1 cellular context compared by ENCODE assay signal in genomic region chr3:52277972-52278509, GRCh38.
TF ChIP-seq lines count a peak whose summit lies in the region.

No MANE protein-coding gene starts in this region.

TF ChIP-seq in HepG2, 621 proteins besides CTCF, POLR2A, EP300 and RAD21 (continued from another document and continues in another):
- TF ChIP-seq, protein P1, sequence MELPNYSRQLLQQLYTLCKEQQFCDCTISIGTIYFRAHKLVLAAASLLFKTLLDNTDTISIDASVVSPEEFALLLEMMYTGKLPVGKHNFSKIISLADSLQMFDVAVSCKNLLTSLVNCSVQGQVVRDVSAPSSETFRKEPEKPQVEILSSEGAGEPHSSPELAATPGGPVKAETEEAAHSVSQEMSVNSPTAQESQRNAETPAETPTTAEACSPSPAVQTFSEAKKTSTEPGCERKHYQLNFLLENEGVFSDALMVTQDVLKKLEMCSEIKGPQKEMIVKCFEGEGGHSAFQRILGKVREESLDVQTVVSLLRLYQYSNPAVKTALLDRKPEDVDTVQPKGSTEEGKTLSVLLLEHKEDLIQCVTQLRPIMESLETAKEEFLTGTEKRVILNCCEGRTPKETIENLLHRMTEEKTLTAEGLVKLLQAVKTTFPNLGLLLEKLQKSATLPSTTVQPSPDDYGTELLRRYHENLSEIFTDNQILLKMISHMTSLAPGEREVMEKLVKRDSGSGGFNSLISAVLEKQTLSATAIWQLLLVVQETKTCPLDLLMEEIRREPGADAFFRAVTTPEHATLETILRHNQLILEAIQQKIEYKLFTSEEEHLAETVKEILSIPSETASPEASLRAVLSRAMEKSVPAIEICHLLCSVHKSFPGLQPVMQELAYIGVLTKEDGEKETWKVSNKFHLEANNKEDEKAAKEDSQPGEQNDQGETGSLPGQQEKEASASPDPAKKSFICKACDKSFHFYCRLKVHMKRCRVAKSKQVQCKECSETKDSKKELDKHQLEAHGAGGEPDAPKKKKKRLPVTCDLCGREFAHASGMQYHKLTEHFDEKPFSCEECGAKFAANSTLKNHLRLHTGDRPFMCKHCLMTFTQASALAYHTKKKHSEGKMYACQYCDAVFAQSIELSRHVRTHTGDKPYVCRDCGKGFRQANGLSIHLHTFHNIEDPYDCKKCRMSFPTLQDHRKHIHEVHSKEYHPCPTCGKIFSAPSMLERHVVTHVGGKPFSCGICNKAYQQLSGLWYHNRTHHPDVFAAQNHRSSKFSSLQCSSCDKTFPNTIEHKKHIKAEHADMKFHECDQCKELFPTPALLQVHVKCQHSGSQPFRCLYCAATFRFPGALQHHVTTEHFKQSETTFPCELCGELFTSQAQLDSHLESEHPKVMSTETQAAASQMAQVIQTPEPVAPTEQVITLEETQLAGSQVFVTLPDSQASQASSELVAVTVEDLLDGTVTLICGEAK (IDR thresholded peaks at IDR 0.05): no peak
- TF ChIP-seq, protein P1 (CRISPR knock-in tag; IDR thresholded peaks at IDR 0.05): no peak
- TF ChIP-seq SALL1 (CRISPR knock-in tag; IDR thresholded peaks at IDR 0.05): no peak
- TF ChIP-seq ZNF30 (CRISPR knock-in tag; IDR thresholded peaks at IDR 0.05): no peak
- TF ChIP-seq ZNF883 (CRISPR knock-in tag; IDR thresholded peaks at IDR 0.05; ENCODE audit: not compliant biosample characterization): no peak
- TF ChIP-seq CSRNP2 (CRISPR knock-in tag; conservative IDR thresholded peaks at IDR 0.05; ENCODE audit: low read depth): no peak
- TF ChIP-seq NKX3-1 (CRISPR knock-in tag; IDR thresholded peaks at IDR 0.05): no peak
- no peak; the same call in 1 of the 2 replicates for TF ChIP-seq NR2C2 (CRISPR knock-in tag; IDR thresholded peaks at IDR 0.05; ENCODE audit: borderline replicate concordance)
- no peak; the same call in 1 of the 2 replicates for TF ChIP-seq ZNF547 (CRISPR knock-in tag; IDR thresholded peaks at IDR 0.05)
- TF ChIP-seq ZNF253 (CRISPR knock-in tag; IDR thresholded peaks at IDR 0.05; ENCODE audit: borderline replicate concordance): no peak
- peak; percentile 52 for TF ChIP-seq POLR2G (IDR thresholded peaks at IDR 0.05; ENCODE audit: low read depth, low read length)
- no peak for TF ChIP-seq ZBTB43 (CRISPR knock-in tag; conservative IDR thresholded peaks at IDR 0.05)
- TF ChIP-seq FOXJ3 (CRISPR knock-in tag; IDR thresholded peaks at IDR 0.05; ENCODE audit: borderline replicate concordance): no peak
- no peak for TF ChIP-seq ATF7 (IDR thresholded peaks at IDR 0.05)
- no peak for TF ChIP-seq ATF7 (CRISPR knock-in tag; IDR thresholded peaks at IDR 0.05)
- no peak for TF ChIP-seq HOXD1 (CRISPR knock-in tag; IDR thresholded peaks at IDR 0.05)
- no peak for TF ChIP-seq KAT2B (IDR thresholded peaks at IDR 0.05; ENCODE audit: borderline replicate concordance, low read depth, low read length)
- TF ChIP-seq PLRG1 (conservative IDR thresholded peaks at IDR 0.05): no peak
- no peak for TF ChIP-seq ZNF550 (CRISPR knock-in tag; IDR thresholded peaks at IDR 0.05; ENCODE audit: borderline replicate concordance)
- TF ChIP-seq REXO4 (CRISPR knock-in tag; IDR thresholded peaks at IDR 0.05; ENCODE audit: borderline replicate concordance): no peak
- no peak for TF ChIP-seq ZZZ3 (CRISPR knock-in tag; IDR thresholded peaks at IDR 0.05; ENCODE audit: borderline replicate concordance)
- TF ChIP-seq ZNF891 (CRISPR knock-in tag; IDR thresholded peaks at IDR 0.05): no peak
- no peak for TF ChIP-seq THYN1 (CRISPR knock-in tag; IDR thresholded peaks at IDR 0.05; ENCODE audit: borderline replicate concordance, low read depth)
- TF ChIP-seq, protein P2, sequence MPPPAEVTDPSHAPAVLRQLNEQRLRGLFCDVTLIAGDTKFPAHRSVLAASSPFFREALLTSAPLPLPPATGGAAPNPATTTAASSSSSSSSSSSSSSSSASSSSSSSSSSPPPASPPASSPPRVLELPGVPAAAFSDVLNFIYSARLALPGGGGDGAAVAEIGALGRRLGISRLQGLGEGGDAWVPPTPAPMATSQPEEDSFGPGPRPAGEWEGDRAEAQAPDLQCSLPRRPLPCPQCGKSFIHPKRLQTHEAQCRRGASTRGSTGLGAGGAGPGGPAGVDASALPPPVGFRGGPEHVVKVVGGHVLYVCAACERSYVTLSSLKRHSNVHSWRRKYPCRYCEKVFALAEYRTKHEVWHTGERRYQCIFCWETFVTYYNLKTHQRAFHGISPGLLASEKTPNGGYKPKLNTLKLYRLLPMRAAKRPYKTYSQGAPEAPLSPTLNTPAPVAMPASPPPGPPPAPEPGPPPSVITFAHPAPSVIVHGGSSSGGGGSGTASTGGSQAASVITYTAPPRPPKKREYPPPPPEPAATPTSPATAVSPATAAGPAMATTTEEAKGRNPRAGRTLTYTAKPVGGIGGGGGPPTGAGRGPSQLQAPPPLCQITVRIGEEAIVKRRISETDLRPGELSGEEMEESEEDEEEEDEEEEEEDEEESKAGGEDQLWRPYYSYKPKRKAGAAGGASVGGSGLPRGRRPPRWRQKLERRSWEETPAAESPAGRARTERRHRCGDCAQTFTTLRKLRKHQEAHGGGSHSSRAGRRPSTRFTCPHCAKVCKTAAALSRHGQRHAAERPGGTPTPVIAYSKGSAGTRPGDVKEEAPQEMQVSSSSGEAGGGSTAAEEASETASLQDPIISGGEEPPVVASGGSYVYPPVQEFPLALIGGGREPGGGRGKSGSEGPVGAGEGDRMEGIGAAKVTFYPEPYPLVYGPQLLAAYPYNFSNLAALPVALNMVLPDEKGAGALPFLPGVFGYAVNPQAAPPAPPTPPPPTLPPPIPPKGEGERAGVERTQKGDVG (CRISPR knock-in tag; IDR thresholded peaks at IDR 0.05; ENCODE audit: borderline replicate concordance): 0 out of 2 replicates have a peak, but pooled peaks have one; percentile 23
- no peak for TF ChIP-seq IKZF5 (CRISPR knock-in tag; IDR thresholded peaks at IDR 0.05)
- 0 out of 2 replicates have a peak, but pooled peaks have one; percentile 5 for TF ChIP-seq NFKB2 (CRISPR knock-in tag; IDR thresholded peaks at IDR 0.05; ENCODE audit: borderline replicate concordance)
- no peak for TF ChIP-seq SCMH1 (CRISPR knock-in tag; IDR thresholded peaks at IDR 0.05; ENCODE audit: borderline replicate concordance)
- no peak for TF ChIP-seq SRSF4 (IDR thresholded peaks at IDR 0.05; ENCODE audit: low read depth, low read length, poor library complexity, severe bottlenecking)
- no peak for TF ChIP-seq PBX3 (CRISPR knock-in tag; IDR thresholded peaks at IDR 0.05; ENCODE audit: borderline replicate concordance)
- TF ChIP-seq SMARCC2 (IDR thresholded peaks at IDR 0.05): no peak
- no peak for TF ChIP-seq SRF (IDR thresholded peaks at IDR 0.05; ENCODE audit: low read depth, low read length)
- no peak for TF ChIP-seq NCOA1 (CRISPR knock-in tag; IDR thresholded peaks at IDR 0.05)
- TF ChIP-seq HES4 (CRISPR knock-in tag; IDR thresholded peaks at IDR 0.05; ENCODE audit: borderline replicate concordance): no peak
- TF ChIP-seq, protein P3, sequence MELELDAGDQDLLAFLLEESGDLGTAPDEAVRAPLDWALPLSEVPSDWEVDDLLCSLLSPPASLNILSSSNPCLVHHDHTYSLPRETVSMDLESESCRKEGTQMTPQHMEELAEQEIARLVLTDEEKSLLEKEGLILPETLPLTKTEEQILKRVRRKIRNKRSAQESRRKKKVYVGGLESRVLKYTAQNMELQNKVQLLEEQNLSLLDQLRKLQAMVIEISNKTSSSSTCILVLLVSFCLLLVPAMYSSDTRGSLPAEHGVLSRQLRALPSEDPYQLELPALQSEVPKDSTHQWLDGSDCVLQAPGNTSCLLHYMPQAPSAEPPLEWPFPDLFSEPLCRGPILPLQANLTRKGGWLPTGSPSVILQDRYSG (CRISPR knock-in tag; IDR thresholded peaks at IDR 0.05): no peak
- no peak for TF ChIP-seq NFYC (CRISPR knock-in tag; IDR thresholded peaks at IDR 0.05)
- TF ChIP-seq SMAD1 (CRISPR knock-in tag; IDR thresholded peaks at IDR 0.05; ENCODE audit: borderline replicate concordance, low read depth): no peak
- TF ChIP-seq ZNF143 (CRISPR knock-in tag; IDR thresholded peaks at IDR 0.05): no peak
- TF ChIP-seq ZNF234 (CRISPR knock-in tag; conservative IDR thresholded peaks at IDR 0.05): no peak
